In the genomic region with DNA sequence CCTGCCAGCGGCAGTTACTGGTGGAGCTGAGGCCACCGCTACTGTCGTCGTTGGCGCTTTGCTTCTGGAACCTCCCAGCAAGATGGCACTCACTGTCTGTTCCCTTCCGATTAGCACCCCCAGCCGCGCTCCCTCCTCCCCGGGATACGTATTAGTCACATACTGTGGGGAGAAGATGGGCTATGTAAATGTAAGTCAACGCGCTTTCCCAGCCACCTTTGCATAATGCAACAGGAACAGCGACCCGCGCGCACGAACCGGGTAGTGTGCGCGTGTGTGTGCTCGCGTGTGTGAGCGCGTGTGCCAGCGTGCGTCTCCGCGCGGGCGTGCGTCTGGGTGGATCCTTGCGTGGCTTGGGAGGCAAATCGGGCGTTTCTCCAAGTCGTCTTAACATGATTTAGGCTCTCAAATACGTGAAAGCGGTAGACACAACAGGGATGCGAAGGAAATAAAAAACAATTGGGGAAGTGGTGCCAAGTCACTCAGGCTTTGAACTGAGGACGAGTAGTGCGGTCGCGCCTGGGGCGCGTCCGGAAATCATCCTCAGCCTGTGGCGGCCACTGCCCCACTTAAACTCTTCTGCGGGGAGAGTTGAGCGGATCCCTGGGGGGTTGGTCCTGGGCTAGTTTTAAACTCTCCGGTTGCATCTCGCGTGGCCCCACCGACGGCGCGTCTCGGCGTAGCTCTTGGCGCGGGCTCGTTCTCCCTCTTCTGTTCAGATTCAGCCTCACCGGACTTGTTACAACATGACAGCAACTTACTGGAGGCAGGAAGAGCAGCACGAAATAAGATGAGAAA, we compare ENCODE assay signal across 8 cellular contexts. TPM values are rescaled to one million over a fixed set of nuclear protein-coding genes. Genes with fewer than 3 reads are reported as not detected.
DNase-seq lines count a peak whose midpoint lies in the region; ATAC-seq, FAIRE-seq and TF ChIP-seq lines count a peak whose summit lies in the region.

No MANE protein-coding gene starts in this region.

- peak overlapping the region; percentile 94 to 99 for H3K4me2 ChIP-seq in H1 (ENCODE audit: insufficient read depth in 1 of 2, low read depth in 2 of 2, low read length in 2 of 2)

- H3K36me3 ChIP-seq in H1 (ENCODE audit: control insufficient read depth in 2 of 4, insufficient read depth in 4 of 4, low read length in 3 of 4) (no peaks in the 10 kb centered on the region), right lobe of liver (no peaks in the 10 kb centered on the region)

- no peak overlapping the region for H4K5ac ChIP-seq in H1 (ENCODE audit: insufficient read length, low read depth, low read length)

- no peaks in the 10 kb centered on the region for H3K79me1 ChIP-seq in H1 (ENCODE audit: low read depth, low read length)

- WGBS in H1 (ENCODE audit: extremely low coverage in 1 of 2, insufficient coverage in 1 of 2, insufficient read length in 1 of 2, insufficient replicate concordance in 2 of 2, low coverage in 1 of 2, low lambda C conversion rate in 2 of 2, missing lambda C conversion rate in 1 of 2), 2 experiments, result 0% methylated on average over 58 of the region's 62 CpGs; no CpG with 5 or more reads in 1 of the 2 experiments
- 6% methylated on average over 21 of the region's 62 CpGs for WGBS in right lobe of liver (ENCODE audit: insufficient coverage, low coverage, low lambda C conversion rate, missing lambda C conversion rate)

- H3K27ac ChIP-seq in H1 (ENCODE audit: low read depth, low read length) (no peak overlapping the region), right lobe of liver (peak overlapping the region in 1 of 3 donors; percentile 58), temporal lobe (ENCODE audit: low read depth, low read length) (peak overlapping the region; percentile 83)

- peak overlapping the region; percentile 82 for H2AFZ ChIP-seq in H1 (ENCODE audit: low read length)

- no peaks in the 10 kb centered on the region for H3K79me2 ChIP-seq in H1 (ENCODE audit: control insufficient read depth in 1 of 2, insufficient read depth in 2 of 2, low read length in 2 of 2)

- peaks cover 6 to 36% (median 16%) of the 10 kb centered on the region in 4 experiments for H3K4me1 ChIP-seq in H1 (replicated peaks in 1 of 4; ENCODE audit: control insufficient read depth in 3 of 4, insufficient read depth in 4 of 4, low read length in 3 of 4)
- peaks cover 0 to 18% (median 0%) of the 10 kb centered on the region in 4 donors for H3K4me1 ChIP-seq in right lobe of liver

- H3K23ac ChIP-seq in H1 (ENCODE audit: insufficient read length), result no peak overlapping the region

- no peak overlapping the region for H2AK5ac ChIP-seq in H1 (ENCODE audit: low read depth, low read length)

- no peak overlapping the region for H2BK120ac ChIP-seq in H1 (replicated peaks; ENCODE audit: low read depth, low read length)

- peak overlapping the region; percentile 72; the same call in 1 of the 2 replicates for H2BK5ac ChIP-seq in H1 (ENCODE audit: low read depth, low read length)

- POLR2A ChIA-PET in H1 (lab: Charles Lee; ENCODE audit: partially characterized antibody), result interaction anchor here (2.1 kb wide), 1 partner anchor 10 kb away, joined by 7 read pairs; no protein-coding TSS in a partner anchor

- TF ChIP-seq EP300 in H1 (IDR thresholded peaks at IDR 0.05; ENCODE audit: borderline replicate concordance in 1 of 2, low read depth in 2 of 2, low read length in 2 of 2), result no peak

- H2BK15ac ChIP-seq in H1 (ENCODE audit: low read length), result peak overlapping the region; percentile 96; the same call in 1 of the 2 replicates

- peak overlapping the region; percentile 36 for H4K91ac ChIP-seq in H1 (replicated peaks; ENCODE audit: insufficient read length, low read length)

- CTCF ChIA-PET in H1 (lab: Charles Lee; ENCODE audit: partially characterized antibody), result interaction anchor here (0.9 to 2.1 kb wide), 3 partner anchors 80 to 86 kb away, joined by 3 to 9 read pairs (median 6); no protein-coding TSS in a partner anchor

- ATAC-seq in right lobe of liver, result peak; percentile 27 to 34 (median 30)
- no peak for ATAC-seq in HG03159 (IDR thresholded peaks at IDR 0.05; ENCODE audit: unreplicated experiment)
- ATAC-seq in HG03520 (IDR thresholded peaks at IDR 0.05; ENCODE audit: unreplicated experiment), result no peak

- no peak overlapping the region for H3K56ac ChIP-seq in H1 (replicated peaks; ENCODE audit: insufficient read length, low read depth, low read length)

- peaks cover 46% of the 10 kb centered on the region for H3K23me2 ChIP-seq in H1 (ENCODE audit: low read depth, low read length)

- no peak for FAIRE-seq in H1 (lab: Jason Lieb, UNC)

- no peak overlapping the region for H3K14ac ChIP-seq in H1 (ENCODE audit: insufficient read length)

- H3K9me3 ChIP-seq in H1 (ENCODE audit: insufficient read depth in 2 of 2, low read depth in 1 of 2, low read length in 1 of 2), result no peaks in the 10 kb centered on the region
- H3K9me3 ChIP-seq in right lobe of liver, result no peaks in the 10 kb centered on the region

- H3K18ac ChIP-seq in H1 (ENCODE audit: extremely low read depth, low read length), result peak overlapping the region; percentile 71

- DNase-seq in ELR (ENCODE audit: low read depth), result peak; percentile 89
- peak; percentile 64 for DNase-seq in NCI-H526 treated with DMSO at 0.1 percent for 48 hours (lab: John Stamatoyannopoulos, UW)
- peak in 1 of 2 experiments; percentile 72 for DNase-seq in H1 (ENCODE audit: low read depth in 1 of 2, low spot score in 2 of 2)
- peak; percentile 46 to 60 (median 49) for DNase-seq in right lobe of liver
- no peak for DNase-seq in stimulated activated CD4-positive, alpha-beta T cell treated with anti-CD3 and anti-CD28 coated beads, Interleukin-4, amount 100 ng/mL, for 4 hours

- TF ChIP-seq POLR2A in H1 (IDR thresholded peaks at IDR 0.05; ENCODE audit: control extremely low read depth in 1 of 2, low read depth in 2 of 2, low read length in 2 of 2), result no peak
- TF ChIP-seq POLR2A in right lobe of liver (IDR thresholded peaks at IDR 0.05), result no peak

- H4K8ac ChIP-seq in H1 (ENCODE audit: extremely low read depth, insufficient read depth, low read length), result no peak overlapping the region; the same call in 1 of the 2 replicates

- TF ChIP-seq CTCF in H1 (IDR thresholded peaks at IDR 0.05; ENCODE audit: control extremely low read depth in 1 of 3, insufficient read depth in 1 of 3, low read depth in 1 of 3, low read length in 3 of 3) (peak in 1 of 3 experiments; percentile 5; a peak in 1 of 4 replicates), right lobe of liver (IDR thresholded peaks at IDR 0.05) (peak in 1 of 4 donors; percentile 15)

- H4K20me1 ChIP-seq in H1 (replicated peaks in 1 of 2; ENCODE audit: control insufficient read depth in 1 of 2, insufficient read depth in 2 of 2, low read length in 2 of 2), result peaks cover 2 to 3% of the 10 kb centered on the region in 2 experiments

- peaks cover 27 to 66% (median 54%) of the 10 kb centered on the region in 4 experiments for H3K27me3 ChIP-seq in H1 (replicated peaks in 1 of 4; ENCODE audit: control insufficient read depth in 3 of 4, extremely low read depth in 1 of 4, insufficient read depth in 3 of 4, low read length in 3 of 4)
- H3K27me3 ChIP-seq in right lobe of liver, result peaks cover 0 to 13% of the 10 kb centered on the region in 2 donors

- H3K4me3 ChIP-seq in H1 (ENCODE audit: extremely low read depth in 1 of 4, insufficient read depth in 2 of 4, low read depth in 3 of 4, low read length in 4 of 4) (peak overlapping the region; percentile 62 to 76 (median 68)), right lobe of liver (peak overlapping the region; percentile 14 to 40 (median 17))

- H2BK20ac ChIP-seq in H1 (ENCODE audit: low read length), result peak overlapping the region; percentile 36; the same call in 1 of the 2 replicates

- intact Hi-C loops in right lobe of liver (cut with DNase I), result no loop called here

- peak overlapping the region in 1 of 4 experiments; percentile 13; a peak in 1 of 7 replicates for H3K9ac ChIP-seq in H1 (replicated peaks in 1 of 4; ENCODE audit: extremely low read depth in 1 of 4, low read depth in 3 of 4, low read length in 3 of 4)

- no peak overlapping the region for H3K4ac ChIP-seq in H1 (replicated peaks; ENCODE audit: insufficient read length, low read depth, low read length)

- peak in 1 of 2 experiments; percentile 46; a peak in 1 of 4 replicates for TF ChIP-seq RAD21 in H1 (IDR thresholded peaks at IDR 0.05 in 1 of 2, conservative IDR thresholded peaks at IDR 0.05 in 1 of 2; ENCODE audit: low read depth in 2 of 2, low read length in 2 of 2)

- peak overlapping the region; percentile 93; the same call in 1 of the 2 replicates for H2BK12ac ChIP-seq in H1 (ENCODE audit: low read depth, low read length)

TF ChIP-seq in H1, 55 proteins besides CTCF, POLR2A, EP300 and RAD21 (continues in another document):
- TF ChIP-seq RBBP5 (IDR thresholded peaks at IDR 0.05; ENCODE audit: borderline replicate concordance, low read depth, low read length) (0 out of 2 replicates have a peak, but pooled peaks have one; percentile 49), CBX8 (IDR thresholded peaks at IDR 0.05; ENCODE audit: borderline replicate concordance, low read depth, low read length) (no peak), CBX5 (IDR thresholded peaks at IDR 0.05; ENCODE audit: low read depth, low read length) (no peak), SIN3A (conservative IDR thresholded peaks at IDR 0.05 in 1 of 2, IDR thresholded peaks at IDR 0.05 in 1 of 2; ENCODE audit: low read depth in 1 of 2, low read length in 2 of 2) (peak in 1 of 2 experiments; percentile 7; a peak in 2 of 4 replicates), ZNF274 (IDR thresholded peaks at IDR 0.05; ENCODE audit: borderline replicate concordance, extremely low read depth, low read length) (no peak), SP4 (IDR thresholded peaks at IDR 0.05; ENCODE audit: low read length) (no peak), TBP (IDR thresholded peaks at IDR 0.05; ENCODE audit: low read depth, low read length) (no peak), EZH2 (IDR thresholded peaks at IDR 0.05; ENCODE audit: low read depth, low read length, severe bottlenecking) (peak; percentile 70)
- TF ChIP-seq, protein P1, sequence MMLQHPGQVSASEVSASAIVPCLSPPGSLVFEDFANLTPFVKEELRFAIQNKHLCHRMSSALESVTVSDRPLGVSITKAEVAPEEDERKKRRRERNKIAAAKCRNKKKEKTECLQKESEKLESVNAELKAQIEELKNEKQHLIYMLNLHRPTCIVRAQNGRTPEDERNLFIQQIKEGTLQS (IDR thresholded peaks at IDR 0.05; ENCODE audit: insufficient read depth, low read depth, low read length), result no peak

RNA-seq across cellular contexts. Expression of a gene that starts 1.8 kb away (rescaled TPM):
- 6.7 and 6.9 TPM in 2 replicates for total RNA-seq in H1 (2021; fragmentation: NEBNext Ultra II Directional; extraction: Animal tissue kit (Norgen Biotek cat#: 25700))
- polyA plus RNA-seq in H1 (2011; rRNA removed), result 2.4 and 2.6 TPM in 2 replicates
- polyA plus RNA-seq in H1 (2011; cell fraction: cytosol; rRNA removed), result 2.7 TPM
- 4.6 TPM for polyA plus RNA-seq in H1 (2011; cell fraction: nucleus; rRNA removed)
- 2.6 to 6.2 TPM (median 4.1 TPM) in 4 replicates for polyA plus RNA-seq in H1 (2012, experiment 1 of 2)
- 0.37 TPM for polyA plus RNA-seq in H1 (2012, experiment 2 of 2)
- 2.9 TPM for polyA plus RNA-seq in H1 (2013, experiment 1 of 2)
- 2.7 TPM for polyA plus RNA-seq in H1 (2013, experiment 2 of 2)
- polyA minus RNA-seq in H1 (2011; rRNA and poly(A)+ RNA removed), result 10.1 and 14.3 TPM in 2 replicates
- polyA minus RNA-seq in H1 (2011; cell fraction: cytosol; rRNA and poly(A)+ RNA removed), result 4.2 TPM
- polyA minus RNA-seq in H1 (2011; cell fraction: nucleus; rRNA and poly(A)+ RNA removed), result 14.5 TPM
- 1 to 10 TPM in 5 of 6 experiments, under 1 TPM in 1; 0.12 to 4.1 (median 2.0) TPM for total RNA-seq in right lobe of liver
- total RNA-seq in temporal lobe, result 56.8 TPM

Comparison
In these comparisons a context has a peak if more than half of its experiments do, and no peak if none do; other contexts are left out.
1. DNase-seq: peak in ELR (single experiment), NCI-H526 treated with DMSO at 0.1 percent for 48 hours (single experiment) and right lobe of liver (3 of 3); none in stimulated activated CD4-positive, alpha-beta T cell treated with anti-CD3 and anti-CD28 coated beads, Interleukin-4, amount 100 ng/mL, for 4 hours (0 of 2).
2. ATAC-seq: peak in right lobe of liver (4 of 4); none in HG03159 (single experiment) and HG03520 (single experiment).